1 cellular context compared by ENCODE assay signal in genomic region chr9:99059074-99059894, GRCh38.
TF ChIP-seq lines count a peak whose summit lies in the region.

No MANE protein-coding gene starts in this region.

TF ChIP-seq in SK-N-SH treated with all-trans-retinoic acid at 6 μM for 48 hours, 23 proteins besides CTCF, POLR2A, EP300 and RAD21 (continued from another document):
- TF ChIP-seq POU6F1 (CRISPR knock-in tag; IDR thresholded peaks at IDR 0.05; ENCODE audit: borderline replicate concordance, low read depth), result no peak
- no peak for TF ChIP-seq CSRNP3 (CRISPR knock-in tag; IDR thresholded peaks at IDR 0.05)
